Comparison of ENCODE assay signal across 7 cellular contexts in genomic region chr16:69360070-69360469, GRCh38. TPM values are rescaled to one million over a fixed set of nuclear protein-coding genes. Genes with fewer than 3 reads are reported as not detected.
DNase-seq lines count a peak whose midpoint lies in the region; ATAC-seq and TF ChIP-seq lines count a peak whose summit lies in the region.
"Not testable (repeated sequence)": the region's sequence is repeated elsewhere in the genome, so short reads cannot be mapped to it uniquely, and the experiment has no call there.
"Had no signal": no experiment of that assay in that cellular context is flagged by ENCODE, and none has a peak within 500 bp of the region (broad histone marks: within the 10 kb centered on the region; RNA-seq: fewer than 3 reads in every experiment).

No MANE protein-coding gene starts in this region.

- not testable (repeated sequence) for H3K27ac Mint-ChIP-seq in MCF 10A (ENCODE audit: low read depth, unreplicated experiment)

- not testable (repeated sequence) for H3K27me3 Mint-ChIP-seq in MCF 10A (ENCODE audit: insufficient read depth, unreplicated experiment)

- not testable (repeated sequence) for H3K27ac ChIP-seq in BLaER1
- H3K27ac ChIP-seq in HCT116 (ENCODE audit: low read depth, low read length): peak overlapping the region; percentile 40; the same call in 1 of the 2 replicates

- intact Hi-C loops in HCT116 (cut with micrococcal nuclease); MCF 10A (cut with micrococcal nuclease); left colon (cut with DNase I, micrococcal nuclease); mucosa of descending colon (cut with DNase I, micrococcal nuclease): not testable (repeated sequence)

- DNase-seq in HCT116 (ENCODE audit: low read depth, low spot score); left colon; mucosa of descending colon: not testable (repeated sequence)
- peak; percentile 16 for DNase-seq in MCF 10A (ENCODE audit: unreplicated experiment)

- BruUV-seq in HCT116 (replicated peaks; lab: Mats Ljungman, UMichigan); MCF 10A (replicated peaks; lab: Mats Ljungman, UMichigan): not testable (repeated sequence)

- H2AFZ ChIP-seq in HCT116 (ENCODE audit: low read depth, low read length, poor library complexity, severe bottlenecking): not testable (repeated sequence)

- H3K36me3 ChIP-seq in BLaER1 (peaks cover 47% of the 10 kb centered on the region), HCT116 (ENCODE audit: control insufficient read depth in 1 of 2, insufficient read depth in 2 of 2, low read length in 2 of 2) (peaks cover 24 to 36% of the 10 kb centered on the region in 2 experiments; a peak in 2 of 4 replicates)
- H3K36me3 ChIP-seq in mucosa of descending colon (ENCODE audit: low read depth): not testable (repeated sequence)

- ATAC-seq in HCT116 (peak; percentile 52), left colon (peak; percentile 69), mucosa of descending colon (peak; percentile 65)

- TF ChIP-seq POLR2A in HCT116 (IDR thresholded peaks at IDR 0.05; ENCODE audit: borderline replicate concordance, extremely low read depth, insufficient read depth, insufficient read length): not testable (repeated sequence)

- H3K79me2 ChIP-seq in HCT116 (ENCODE audit: insufficient read depth, low read length): peaks cover 13% of the 10 kb centered on the region

- not testable (repeated sequence) for H3K4me1 Mint-ChIP-seq in MCF 10A (ENCODE audit: insufficient read depth, unreplicated experiment)

- not testable (repeated sequence) for TF ChIP-seq RAD21 in HCT116 (IDR thresholded peaks at IDR 0.05; ENCODE audit: low read depth)

- peaks cover 75% of the 10 kb centered on the region for H3K36me3 Mint-ChIP-seq in MCF 10A (ENCODE audit: insufficient read depth, unreplicated experiment)

- H3K4me2 ChIP-seq in BLaER1 (peak overlapping the region; percentile 23; the same call in 1 of the 2 replicates), HCT116 (ENCODE audit: low read length) (peak overlapping the region; percentile 46)

- not testable (repeated sequence) for H3K4me3 ChIP-seq in BLaER1; HCT116 (replicated peaks in 1 of 2; ENCODE audit: low read depth in 1 of 2, low read length in 2 of 2); mucosa of descending colon

- H3K27me3 ChIP-seq in BLaER1; HCT116 (ENCODE audit: insufficient read depth, low read length): not testable (repeated sequence)

- not testable (repeated sequence) for H3K9me2 ChIP-seq in HCT116 (ENCODE audit: insufficient read depth)

- not testable (repeated sequence) for H4K20me1 ChIP-seq in BLaER1; HCT116 (ENCODE audit: insufficient read depth)

- H3K9ac ChIP-seq in BLaER1; HCT116 (ENCODE audit: low read length): not testable (repeated sequence)

- H3K9me3 Mint-ChIP-seq in MCF 10A (ENCODE audit: unreplicated experiment): not testable (repeated sequence)

- TF ChIP-seq CTCF in HCT116 (IDR thresholded peaks at IDR 0.05 in 2 of 3, conservative IDR thresholded peaks at IDR 0.05 in 1 of 3; ENCODE audit: borderline replicate concordance in 1 of 3, insufficient read depth in 1 of 3, low read depth in 2 of 3, low read length in 2 of 3); MCF 10A (IDR thresholded peaks at IDR 0.05; ENCODE audit: unreplicated experiment); mucosa of descending colon (IDR thresholded peaks at IDR 0.05): not testable (repeated sequence)

- H3K4me1 ChIP-seq in BLaER1 (peaks cover 53% of the 10 kb centered on the region), HCT116 (ENCODE audit: control insufficient read depth in 1 of 2, insufficient read depth in 2 of 2, low read length in 2 of 2) (peaks cover 7 to 25% of the 10 kb centered on the region in 2 experiments)
- H3K4me1 ChIP-seq in mucosa of descending colon (ENCODE audit: low read depth): not testable (repeated sequence)

- H3K9me3 ChIP-seq in BLaER1; HCT116 (ENCODE audit: control insufficient read depth in 1 of 2, insufficient read depth in 1 of 2, low read depth in 1 of 2, low read length in 2 of 2); mucosa of descending colon: not testable (repeated sequence)

- RAD21 ChIA-PET in HCT116 (lab: Charles Lee; ENCODE audit: low non-redundant PET in 1 of 2, low total read pairs in 2 of 2, uncharacterized antibody in 2 of 2, unreplicated experiment in 2 of 2): not testable (repeated sequence)

- POLR2A ChIA-PET in HCT116 (lab: Charles Lee); MCF 10A (lab: Yijun Ruan, JAX): not testable (repeated sequence)

- CTCF ChIA-PET in HCT116 (lab: Charles Lee): not testable (repeated sequence)
- CTCF ChIA-PET in MCF 10A (lab: Yijun Ruan, JAX): interaction anchor here (0.5 kb wide), 1 partner anchor 43 kb away, joined by 3 read pairs; no protein-coding TSS in a partner anchor

- H3K4me3 Mint-ChIP-seq in MCF 10A (ENCODE audit: unreplicated experiment): not testable (repeated sequence)

RNA-seq across cellular contexts. Expression of gene TMED6, which starts 8.5 kb away (rescaled TPM):
- total RNA-seq in HCT116 (2021; ENCODE audit: unreplicated experiment) (0.91 TPM), MCF 10A (2022) (0.51 and 1.2 TPM in 2 replicates), left colon (1 to 10 TPM; 2.5 to 9.4 TPM), mucosa of descending colon (10 to 100 TPM in 1 of 3 donors, 1 to 10 TPM in 2; 2.2 to 18.1 (median 2.3) TPM)
- 0.46 and 0.59 TPM in 2 replicates for polyA plus RNA-seq in HCT116 (2012)
- total RNA-seq: A172 had no signal
- polyA plus RNA-seq: BJ had no signal

RNA-seq across cellular contexts. Expression of gene NIP7, which starts 20.5 kb away (rescaled TPM):
- total RNA-seq in HCT116 (2021; ENCODE audit: unreplicated experiment): 62.8 TPM
- 18.9 and 20.0 TPM in 2 replicates for polyA plus RNA-seq in HCT116 (2012)
- 55.4 and 62.1 TPM in 2 replicates for total RNA-seq in MCF 10A (2022)
- 10 to 100 TPM; 19.0 to 22.1 TPM for total RNA-seq in left colon
- 10 to 100 TPM; 20.1 to 25.1 (median 22.4) TPM for total RNA-seq in mucosa of descending colon

RNA-seq across cellular contexts. Expression of gene COG8, which starts 20.7 kb away (rescaled TPM):
- total RNA-seq in HCT116 (2021; ENCODE audit: unreplicated experiment) (50.3 TPM), MCF 10A (2022) (29.3 and 33.3 TPM in 2 replicates), left colon (10 to 100 TPM; 31.7 to 36.6 TPM), mucosa of descending colon (10 to 100 TPM; 35.6 to 38.3 (median 36.8) TPM)
- 21.0 and 28.2 TPM in 2 replicates for polyA plus RNA-seq in HCT116 (2012)

RNA-seq across cellular contexts. Expression of gene TERF2, which starts 25.7 kb away (rescaled TPM):
- 69.9 TPM for total RNA-seq in HCT116 (2021; ENCODE audit: unreplicated experiment)
- 21.3 and 32.8 TPM in 2 replicates for polyA plus RNA-seq in HCT116 (2012)
- 38.4 and 41.9 TPM in 2 replicates for total RNA-seq in MCF 10A (2022)
- 10 to 100 TPM; 33.2 to 36.6 TPM for total RNA-seq in left colon
- 10 to 100 TPM; 27.4 to 45.4 (median 35.1) TPM for total RNA-seq in mucosa of descending colon

RNA-seq across cellular contexts. Expression of gene PDF, which starts 29.7 kb away (rescaled TPM):
- 33.9 TPM for total RNA-seq in HCT116 (2021; ENCODE audit: unreplicated experiment)
- polyA plus RNA-seq in HCT116 (2012): 15.4 and 21.5 TPM in 2 replicates
- total RNA-seq in MCF 10A (2022): 19.4 and 24.8 TPM in 2 replicates
- 10 to 100 TPM; 10.1 to 20.5 TPM for total RNA-seq in left colon
- 10 to 100 TPM in 1 of 3 donors, 1 to 10 TPM in 2; 9.0 to 14.8 (median 10.0) TPM for total RNA-seq in mucosa of descending colon
